Comparison of ENCODE assay signal across 8 cellular contexts in the genomic region with DNA sequence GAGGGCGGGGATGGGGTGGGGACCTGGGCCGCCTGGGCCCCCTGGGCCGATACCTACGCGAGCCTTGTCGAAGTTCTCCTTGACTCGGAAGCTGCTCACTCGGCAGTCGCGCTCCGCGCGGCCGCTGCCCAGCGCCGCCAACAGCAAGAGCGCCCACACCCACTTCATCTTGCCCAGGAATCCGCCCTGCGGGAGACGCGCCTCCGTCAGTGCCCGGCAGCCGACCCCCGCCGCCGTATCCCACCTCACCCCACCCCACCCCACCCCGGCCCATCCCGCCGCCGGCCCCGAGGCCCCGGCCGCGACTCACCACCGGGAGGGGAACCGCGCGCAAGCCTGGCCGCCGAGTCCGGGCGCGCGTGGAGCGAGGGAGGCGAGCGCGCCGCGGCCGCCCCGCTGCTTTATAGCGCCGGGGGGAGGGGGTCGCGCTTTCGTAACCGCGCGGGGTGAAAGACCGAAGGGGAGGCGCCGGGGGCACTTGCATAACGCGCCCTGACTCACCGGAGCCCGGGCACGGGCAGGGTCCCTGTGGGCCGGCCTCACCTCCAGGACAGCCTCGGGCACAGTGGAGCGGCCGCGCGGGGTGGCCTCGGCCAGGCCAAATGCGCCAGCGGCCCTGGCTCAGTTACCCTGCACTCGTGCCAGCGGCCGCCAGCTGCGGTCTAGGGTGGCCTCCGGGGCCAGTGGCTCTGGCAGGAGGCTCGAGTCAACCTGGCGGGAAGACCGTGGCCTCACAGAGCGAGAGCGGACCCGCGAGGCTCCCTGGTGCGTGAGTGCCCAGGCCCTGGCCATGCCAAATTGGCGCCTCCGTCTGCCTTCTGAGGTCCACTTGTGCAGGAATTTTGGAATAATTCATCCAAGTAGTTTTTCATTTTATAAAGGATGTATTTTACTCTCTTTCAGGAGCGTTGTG. TPM values are rescaled to one million over a fixed set of nuclear protein-coding genes. Genes with fewer than 3 reads are reported as not detected.
DNase-seq lines count a peak whose midpoint lies in the region; ATAC-seq, FAIRE-seq and TF ChIP-seq lines count a peak whose summit lies in the region.

Gene RBP4 (minus strand): TSS at position 375 of the 913 bp plus-strand sequence. CDS start 207 bp downstream, at position 168.

- DNase-seq in D341Med (ENCODE audit: low spot score) (peak; percentile 45), Right ventricle myocardium superior (no peak), pancreas (peak in 4 of 6 donors; percentile 29 to 74 (median 49)), erythroblast (lab: John Stamatoyannopoulos, UW) (no peak), COR-L47 (lab: John Stamatoyannopoulos, UW) (no peak)

- no peaks in the 10 kb centered on the region for H3K36me3 ChIP-seq in pancreas

- WGBS in pancreas, 2 donors: 1% methylated on average over 70 to 94 of the region's 94 CpGs

- peak within 1 kb of the TSS; percentile 13 to 44 (median 24) for H3K4me3 ChIP-seq in pancreas

- peaks cover 0 to 5% (median 0%) of the 10 kb centered on the region in 3 donors for H3K4me1 ChIP-seq in pancreas

- peaks cover 0 to 9% (median 4%) of the 10 kb centered on the region in 4 donors for H3K27me3 ChIP-seq in pancreas

- no peak for TF ChIP-seq CTCF in pancreas (IDR thresholded peaks at IDR 0.05)

- no peaks in the 10 kb centered on the region for H3K9me3 ChIP-seq in pancreas

- intact Hi-C loops in Right ventricle myocardium superior (cut with DNase I): no loop called here
- intact Hi-C loops in pancreas (cut with DNase I): no loop called here

- H3K27ac ChIP-seq in pancreas: no peak within 1 kb of the TSS

- no peak for TF ChIP-seq POLR2A in erythroblast (IDR thresholded peaks at IDR 0.05; ENCODE audit: low read length)

- ATAC-seq in SK-N-SH treated with all-trans-retinoic acid at 6 μM for 48 hours: peak; percentile 83
- peak; percentile 38 for ATAC-seq in Right ventricle myocardium superior (ENCODE audit: poor library complexity)
- ATAC-seq in pancreas: peak; percentile 47 to 78 (median 70)
- ATAC-seq in HG02981 (IDR thresholded peaks at IDR 0.05; ENCODE audit: unreplicated experiment): no peak
- ATAC-seq in HG03039 (IDR thresholded peaks at IDR 0.05; ENCODE audit: unreplicated experiment): no peak

- no peak for FAIRE-seq in pancreas (lab: Jason Lieb, UNC)

TF ChIP-seq in SK-N-SH treated with all-trans-retinoic acid at 6 μM for 48 hours, 23 proteins besides CTCF, POLR2A, EP300 and RAD21:
- TF ChIP-seq ZC3H10 (CRISPR knock-in tag; IDR thresholded peaks at IDR 0.05) (no peak), BACH2 (CRISPR knock-in tag; IDR thresholded peaks at IDR 0.05; ENCODE audit: borderline replicate concordance) (no peak), GLIS3 (CRISPR knock-in tag; IDR thresholded peaks at IDR 0.05) (no peak), ZFP3 (CRISPR knock-in tag; IDR thresholded peaks at IDR 0.05) (no peak), ZNF565 (CRISPR knock-in tag; conservative IDR thresholded peaks at IDR 0.05; ENCODE audit: low read depth) (no peak), SNAI2 (CRISPR knock-in tag; IDR thresholded peaks at IDR 0.05) (no peak), ESRRG (CRISPR knock-in tag; IDR thresholded peaks at IDR 0.05) (no peak), PATZ1 (CRISPR knock-in tag; IDR thresholded peaks at IDR 0.05; ENCODE audit: borderline replicate concordance) (no peak)
- TF ChIP-seq, protein P1, sequence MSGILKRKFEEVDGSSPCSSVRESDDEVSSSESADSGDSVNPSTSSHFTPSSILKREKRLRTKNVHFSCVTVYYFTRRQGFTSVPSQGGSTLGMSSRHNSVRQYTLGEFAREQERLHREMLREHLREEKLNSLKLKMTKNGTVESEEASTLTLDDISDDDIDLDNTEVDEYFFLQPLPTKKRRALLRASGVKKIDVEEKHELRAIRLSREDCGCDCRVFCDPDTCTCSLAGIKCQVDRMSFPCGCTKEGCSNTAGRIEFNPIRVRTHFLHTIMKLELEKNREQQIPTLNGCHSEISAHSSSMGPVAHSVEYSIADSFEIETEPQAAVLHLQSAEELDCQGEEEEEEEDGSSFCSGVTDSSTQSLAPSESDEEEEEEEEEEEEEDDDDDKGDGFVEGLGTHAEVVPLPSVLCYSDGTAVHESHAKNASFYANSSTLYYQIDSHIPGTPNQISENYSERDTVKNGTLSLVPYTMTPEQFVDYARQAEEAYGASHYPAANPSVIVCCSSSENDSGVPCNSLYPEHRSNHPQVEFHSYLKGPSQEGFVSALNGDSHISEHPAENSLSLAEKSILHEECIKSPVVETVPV (CRISPR knock-in tag; IDR thresholded peaks at IDR 0.05): no peak

RNA-seq across cellular contexts. Expression of gene RBP4, which starts in this region (rescaled TPM):
- total RNA-seq in Right ventricle myocardium superior (4.9 TPM), pancreas (10 to 100 TPM in 4 of 6 donors, 1 to 10 TPM in 2; 7.4 to 29.7 (median 12.8) TPM)
- polyA plus RNA-seq in pancreas: 100 to 1,000 TPM in 1 of 2 donors, 10 to 100 TPM in 1; 31.5 to 186 TPM

Comparison
In these comparisons a context has a peak if more than half of its experiments do, and no peak if none do; other contexts are left out.
1. DNase-seq: peak in D341Med (single experiment) and pancreas (4 of 6); none in Right ventricle myocardium superior (single experiment), erythroblast (0 of 2) and COR-L47 (single experiment).
2. ATAC-seq: peak in SK-N-SH treated with all-trans-retinoic acid at 6 μM for 48 hours (single experiment), Right ventricle myocardium superior (single experiment) and pancreas (4 of 4); none in HG02981 (single experiment) and HG03039 (single experiment).